8 cellular contexts compared by ENCODE assay signal in the genomic region with DNA sequence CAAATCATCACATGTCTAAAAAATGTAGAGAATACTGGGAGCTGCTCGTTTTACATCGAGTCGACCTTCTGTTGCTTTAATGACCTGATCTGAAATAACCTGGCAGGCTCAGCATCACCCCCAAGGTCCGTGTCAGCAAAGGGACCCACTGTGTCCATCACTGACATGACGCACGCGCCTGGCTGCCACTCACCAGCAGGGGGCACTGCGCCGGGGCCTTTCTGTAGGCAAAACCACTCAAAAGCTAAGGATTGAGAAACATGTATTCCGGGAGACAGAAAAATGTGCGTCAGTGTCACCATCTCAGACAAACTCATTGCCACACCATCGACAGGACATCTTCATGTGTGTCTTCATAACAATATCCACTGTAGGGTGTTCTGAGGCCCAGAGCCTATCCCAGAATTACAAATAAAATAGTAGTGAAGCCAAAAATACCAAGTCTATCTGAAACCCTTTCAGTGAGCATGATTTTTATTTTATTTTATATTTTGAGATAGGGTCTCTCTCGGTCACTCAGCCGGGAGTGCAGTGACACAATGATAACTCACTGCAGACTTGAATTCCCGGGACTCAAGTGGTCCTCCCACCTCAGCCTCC.
DNase-seq lines count a peak whose midpoint lies in the region; ATAC-seq and TF ChIP-seq lines count a peak whose summit lies in the region.

No MANE protein-coding gene starts in this region.

- no peak for ATAC-seq in memory B cell (ENCODE audit: low read depth)
- ATAC-seq in HG03460 (IDR thresholded peaks at IDR 0.05; ENCODE audit: unreplicated experiment) = no peak

- no peak overlapping the region for H3K4me3 Mint-ChIP-seq in memory B cell

- no peak overlapping the region for H3K27ac Mint-ChIP-seq in memory B cell

- peaks cover 3% of the 10 kb centered on the region for H3K36me3 Mint-ChIP-seq in memory B cell

- H3K9me3 Mint-ChIP-seq in memory B cell = peaks cover 13% of the 10 kb centered on the region

- peak; percentile 32 for DNase-seq in NCI-H1694 treated with DMSO at 0.1 percent for 48 hours (lab: John Stamatoyannopoulos, UW)
- DNase-seq in activated CD4-positive, alpha-beta T cell treated with anti-CD3 and anti-CD28 coated beads, Interleukin-2, amount 50 U/mL, for 48 hours = peak; percentile 87 to 89
- peak; percentile 11 to 51 for DNase-seq in dermis microvascular lymphatic vessel endothelial cell (ENCODE audit: low read depth in 2 of 2)
- peak; percentile 9 to 42 for DNase-seq in memory B cell (ENCODE audit: low spot score in 2 of 2)
- DNase-seq in stimulated activated CD8-positive, alpha-beta memory T cell treated with anti-CD3 and anti-CD28 coated beads, Interleukin-4, amount 100 ng/mL, for 1 hour (ENCODE audit: low read depth in 2 of 2, low spot score in 1 of 2) = peak; percentile 36 to 43
- DNase-seq in NCI-H524 (lab: John Stamatoyannopoulos, UW) = no peak

- no peaks in the 10 kb centered on the region for H3K4me1 Mint-ChIP-seq in memory B cell

- peaks cover 14% of the 10 kb centered on the region for H3K27me3 Mint-ChIP-seq in memory B cell

- peak; percentile 94 for TF ChIP-seq CTCF in GM12872 (IDR thresholded peaks at IDR 0.05; ENCODE audit: insufficient read depth, low read depth, low read length)

Comparison
In these comparisons a context has a peak if more than half of its experiments do, and no peak if none do; other contexts are left out.
1. DNase-seq: peak in NCI-H1694 treated with DMSO at 0.1 percent for 48 hours (single experiment), activated CD4-positive, alpha-beta T cell treated with anti-CD3 and anti-CD28 coated beads, Interleukin-2, amount 50 U/mL, for 48 hours (2 of 2), dermis microvascular lymphatic vessel endothelial cell (2 of 2), memory B cell (2 of 2) and stimulated activated CD8-positive, alpha-beta memory T cell treated with anti-CD3 and anti-CD28 coated beads, Interleukin-4, amount 100 ng/mL, for 1 hour (2 of 2); none in NCI-H524 (0 of 2).